In the genomic region with DNA sequence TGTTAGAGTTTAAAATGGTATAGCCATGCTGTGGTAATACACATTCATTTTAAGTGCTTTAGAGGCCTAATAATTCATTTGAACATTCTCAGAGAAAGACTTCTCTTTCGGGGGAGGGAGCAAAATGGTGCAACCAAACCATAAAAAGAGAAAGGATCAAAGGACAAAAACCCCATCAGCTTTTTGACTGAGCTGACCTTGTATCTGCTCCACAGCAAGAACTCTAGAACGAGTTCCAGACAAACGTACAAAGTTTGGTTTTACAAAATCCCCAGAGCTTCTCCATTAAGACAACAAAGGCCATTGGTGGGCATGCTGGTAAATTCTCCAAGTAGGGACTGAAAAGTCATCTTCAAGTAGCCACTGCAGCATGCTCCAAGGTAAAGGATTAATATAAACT, we compare ENCODE assay signal across 28 cellular contexts.
"Had no signal": no experiment of that assay in that cellular context is flagged by ENCODE, and none has a peak within 500 bp of the region (broad histone marks: within the 10 kb centered on the region; RNA-seq: fewer than 3 reads in every experiment).

No MANE protein-coding gene starts in this region.

- DNase-seq: activated CD4-positive, alpha-beta memory T cell treated with anti-CD3 and anti-CD28 coated beads, Interleukin-2, amount 10 ng/mL, durations not matched to agents 7 days and 5 days; activated CD4-positive, alpha-beta T cell treated with anti-CD3 and anti-CD28 coated beads for 1 hour; activated CD4-positive, alpha-beta T cell treated with anti-CD3 and anti-CD28 coated beads for 4 hours; activated CD4-positive, alpha-beta T cell treated with anti-CD3 and anti-CD28 coated beads, Interleukin-2, amount 10 ng/mL, durations not matched to agents 7 days and 5 days; activated CD4-positive, alpha-beta T cell treated with anti-CD3 and anti-CD28 coated beads, Interleukin-2, amount 50 U/mL, for 4 hours; activated CD8-positive, alpha-beta memory T cell treated with anti-CD3 and anti-CD28 coated beads, Interleukin-2, amount 50 U/mL, for 48 hours; activated effector memory CD4-positive, alpha-beta T cell treated with Interleukin-2 at 50 U/mL for 16 hours; activated gamma-delta T cell treated with Interleukin-2 at 50 U/mL for 16 hours; activated naive CD4-positive, alpha-beta T cell treated with anti-CD3 and anti-CD28 coated beads, Interleukin-2, amount 50 U/mL, for 16 hours; activated naive CD4-positive, alpha-beta T cell treated with Interleukin-2 at 50 U/mL for 16 hours; activated naive CD8-positive, alpha-beta T cell treated with anti-CD3 and anti-CD28 coated beads for 36 hours; activated naive CD8-positive, alpha-beta T cell treated with anti-CD3 and anti-CD28 coated beads, Interleukin-2, amount 50 U/mL, for 24 hours; activated T-cell treated with anti-CD3 and anti-CD28 coated beads for 4 hours; activated T-cell treated with anti-CD3 and anti-CD28 coated beads, Interleukin-2, amount 50 U/mL, for 24 hours; activated T-cell treated with anti-CD3 and anti-CD28 coated beads, Interleukin-2, amount 50 U/mL, for 72 hours; adrenal gland; amygdala; aorta; body of pancreas; caudate nucleus; colonic mucosa; effector CD8-positive, alpha-beta T cell; esophagus squamous epithelium; foreskin melanocyte; T-helper 2 cell had no signal

- H3K4me1 Mint-ChIP-seq: activated CD4-positive, alpha-beta T cell treated with anti-CD3 and anti-CD28 coated beads, Interleukin-2, amount 10 ng/mL, durations not matched to agents 7 days and 5 days had no signal

- ATAC-seq: activated naive CD8-positive, alpha-beta T cell treated with anti-CD3 and anti-CD28 coated beads, Interleukin-2, amount 50 U/mL, for 24 hours; activated T-cell treated with anti-CD3 and anti-CD28 coated beads, Interleukin-2, amount 50 U/mL, for 72 hours; body of pancreas; gastroesophageal sphincter; WTC11 had no signal

- H3K36me3 ChIP-seq: adrenal gland, colonic mucosa, gastroesophageal sphincter had no signal

- H3K4me3 ChIP-seq: adrenal gland, body of pancreas, colonic mucosa, esophagus squamous epithelium, gastroesophageal sphincter had no signal

- H3K9me3 Mint-ChIP-seq: activated CD4-positive, alpha-beta memory T cell treated with anti-CD3 and anti-CD28 coated beads, Interleukin-2, amount 10 ng/mL, durations not matched to agents 7 days and 5 days; activated CD4-positive, alpha-beta T cell treated with anti-CD3 and anti-CD28 coated beads, Interleukin-2, amount 10 ng/mL, durations not matched to agents 7 days and 5 days; activated naive CD8-positive, alpha-beta T cell treated with anti-CD3 and anti-CD28 coated beads for 36 hours; activated naive CD8-positive, alpha-beta T cell treated with anti-CD3 and anti-CD28 coated beads, Interleukin-2, amount 50 U/mL, for 24 hours; activated T-cell treated with anti-CD3 and anti-CD28 coated beads, Interleukin-2, amount 50 U/mL, for 24 hours; activated T-cell treated with anti-CD3 and anti-CD28 coated beads, Interleukin-2, amount 50 U/mL, for 72 hours; WTC11 had no signal

- H3K27me3 Mint-ChIP-seq: activated CD4-positive, alpha-beta memory T cell treated with anti-CD3 and anti-CD28 coated beads, Interleukin-2, amount 10 ng/mL, durations not matched to agents 7 days and 5 days; activated CD4-positive, alpha-beta T cell treated with anti-CD3 and anti-CD28 coated beads, Interleukin-2, amount 10 ng/mL, durations not matched to agents 7 days and 5 days; activated naive CD8-positive, alpha-beta T cell treated with anti-CD3 and anti-CD28 coated beads for 36 hours; activated naive CD8-positive, alpha-beta T cell treated with anti-CD3 and anti-CD28 coated beads, Interleukin-2, amount 50 U/mL, for 24 hours; activated T-cell treated with anti-CD3 and anti-CD28 coated beads, Interleukin-2, amount 50 U/mL, for 24 hours had no signal

- H3K27me3 ChIP-seq: adrenal gland, body of pancreas, colonic mucosa, esophagus squamous epithelium, gastroesophageal sphincter had no signal

- H3K4me3 Mint-ChIP-seq: activated CD4-positive, alpha-beta memory T cell treated with anti-CD3 and anti-CD28 coated beads, Interleukin-2, amount 10 ng/mL, durations not matched to agents 7 days and 5 days; activated CD4-positive, alpha-beta T cell treated with anti-CD3 and anti-CD28 coated beads, Interleukin-2, amount 10 ng/mL, durations not matched to agents 7 days and 5 days; activated naive CD8-positive, alpha-beta T cell treated with anti-CD3 and anti-CD28 coated beads for 36 hours; activated naive CD8-positive, alpha-beta T cell treated with anti-CD3 and anti-CD28 coated beads, Interleukin-2, amount 50 U/mL, for 24 hours; activated T-cell treated with anti-CD3 and anti-CD28 coated beads, Interleukin-2, amount 50 U/mL, for 24 hours; activated T-cell treated with anti-CD3 and anti-CD28 coated beads, Interleukin-2, amount 50 U/mL, for 72 hours; WTC11 had no signal

- H3K36me3 Mint-ChIP-seq: WTC11 had no signal

- H3K27ac ChIP-seq: adrenal gland, body of pancreas, colonic mucosa, epithelial cell of prostate, esophagus squamous epithelium, gastroesophageal sphincter had no signal

- H3K9me3 ChIP-seq: adrenal gland, body of pancreas, colonic mucosa, esophagus squamous epithelium, gastroesophageal sphincter had no signal

- H3K27ac Mint-ChIP-seq: activated CD4-positive, alpha-beta memory T cell treated with anti-CD3 and anti-CD28 coated beads, Interleukin-2, amount 10 ng/mL, durations not matched to agents 7 days and 5 days; activated CD4-positive, alpha-beta T cell treated with anti-CD3 and anti-CD28 coated beads, Interleukin-2, amount 10 ng/mL, durations not matched to agents 7 days and 5 days; activated naive CD8-positive, alpha-beta T cell treated with anti-CD3 and anti-CD28 coated beads for 36 hours; activated naive CD8-positive, alpha-beta T cell treated with anti-CD3 and anti-CD28 coated beads, Interleukin-2, amount 50 U/mL, for 24 hours; activated T-cell treated with anti-CD3 and anti-CD28 coated beads, Interleukin-2, amount 50 U/mL, for 24 hours; activated T-cell treated with anti-CD3 and anti-CD28 coated beads, Interleukin-2, amount 50 U/mL, for 72 hours; WTC11 had no signal

- H3K4me1 ChIP-seq: adrenal gland, colonic mucosa, esophagus squamous epithelium had no signal
